8 cellular contexts compared by ENCODE assay signal in the genomic region with DNA sequence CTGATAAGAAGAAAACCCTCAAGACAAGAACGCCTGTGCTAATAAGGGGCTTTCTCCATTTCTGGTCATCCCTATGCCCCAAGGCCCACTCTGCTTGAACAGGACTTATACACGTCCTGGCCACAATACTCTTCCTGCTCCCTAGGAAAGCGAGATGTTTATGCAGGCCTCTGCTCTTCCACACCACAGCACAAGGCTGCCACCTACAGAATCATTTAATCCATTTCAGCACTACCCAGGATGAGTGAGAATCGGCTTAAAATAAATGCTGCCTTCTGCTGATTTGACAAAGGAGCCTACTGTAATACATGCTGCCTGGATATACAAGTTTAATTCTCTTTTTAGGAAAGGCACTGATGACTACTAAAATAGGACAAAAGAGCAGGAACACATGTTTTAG. TPM values are rescaled to one million over a fixed set of nuclear protein-coding genes. Genes with fewer than 3 reads are reported as not detected.
DNase-seq lines count a peak whose midpoint lies in the region; ATAC-seq and TF ChIP-seq lines count a peak whose summit lies in the region.

No MANE protein-coding gene starts in this region.

- peaks cover 0 to 14% (median 0%) of the 10 kb centered on the region in 3 donors for H3K36me3 ChIP-seq in Peyer's patch

- DNase-seq in CMK (ENCODE audit: low read depth): peak; percentile 45
- no peak for DNase-seq in Peyer's patch
- DNase-seq in fibroblast of peridontal ligament (ENCODE audit: extremely low read depth): peak; percentile 84
- no peak for DNase-seq in osteocyte (ENCODE audit: extremely low spot score, unreplicated experiment)

- H3K27me3 Mint-ChIP-seq in osteocyte (ENCODE audit: unreplicated experiment): no peaks in the 10 kb centered on the region

- ATAC-seq in HG03175 (IDR thresholded peaks at IDR 0.05; ENCODE audit: unreplicated experiment) (peak; percentile 51), HG03354 (IDR thresholded peaks at IDR 0.05; ENCODE audit: poor library complexity, severe bottlenecking, unreplicated experiment) (no peak), HG02642 (IDR thresholded peaks at IDR 0.05; ENCODE audit: poor library complexity, unreplicated experiment) (no peak), GM18907 (IDR thresholded peaks at IDR 0.05; ENCODE audit: unreplicated experiment) (no peak)

- no peaks in the 10 kb centered on the region for H3K9me3 Mint-ChIP-seq in osteocyte (ENCODE audit: unreplicated experiment)

- TF ChIP-seq POLR2A in Peyer's patch (IDR thresholded peaks at IDR 0.05): no peak

- no peaks in the 10 kb centered on the region for H3K27me3 ChIP-seq in Peyer's patch

- no peaks in the 10 kb centered on the region for H3K4me1 ChIP-seq in Peyer's patch

- no peak overlapping the region for H3K27ac Mint-ChIP-seq in osteocyte (ENCODE audit: unreplicated experiment)

- no peak overlapping the region for H3K4me3 Mint-ChIP-seq in osteocyte (ENCODE audit: unreplicated experiment)

- no peak overlapping the region for H3K27ac ChIP-seq in Peyer's patch

- TF ChIP-seq CTCF in Peyer's patch (IDR thresholded peaks at IDR 0.05) (peak in 4 of 6 experiments; percentile 10 to 57 (median 53)), osteocyte (IDR thresholded peaks at IDR 0.05) (peak; percentile 75)

- H3K36me3 Mint-ChIP-seq in osteocyte (ENCODE audit: unreplicated experiment): peaks cover 1% of the 10 kb centered on the region

- H3K4me3 ChIP-seq in Peyer's patch: no peak overlapping the region

- peaks cover 6% of the 10 kb centered on the region for H3K4me1 Mint-ChIP-seq in osteocyte (ENCODE audit: unreplicated experiment)

- H3K9me3 ChIP-seq in Peyer's patch: no peaks in the 10 kb centered on the region

RNA-seq across cellular contexts. Expression of a gene that starts 29.4 kb away (rescaled TPM):
- 10 to 100 TPM in 2 of 4 donors, 1 to 10 TPM in 2; 6.9 to 17.0 (median 11.9) TPM for total RNA-seq in Peyer's patch
- total RNA-seq in osteocyte: 4.3 TPM in 2 replicates

Comparison
In these comparisons a context has a peak if more than half of its experiments do, and no peak if none do; other contexts are left out.
1. DNase-seq: peak in CMK (single experiment) and fibroblast of peridontal ligament (single experiment); none in Peyer's patch (0 of 3) and osteocyte (single experiment).